10 cellular contexts compared by ENCODE assay signal in the genomic region with DNA sequence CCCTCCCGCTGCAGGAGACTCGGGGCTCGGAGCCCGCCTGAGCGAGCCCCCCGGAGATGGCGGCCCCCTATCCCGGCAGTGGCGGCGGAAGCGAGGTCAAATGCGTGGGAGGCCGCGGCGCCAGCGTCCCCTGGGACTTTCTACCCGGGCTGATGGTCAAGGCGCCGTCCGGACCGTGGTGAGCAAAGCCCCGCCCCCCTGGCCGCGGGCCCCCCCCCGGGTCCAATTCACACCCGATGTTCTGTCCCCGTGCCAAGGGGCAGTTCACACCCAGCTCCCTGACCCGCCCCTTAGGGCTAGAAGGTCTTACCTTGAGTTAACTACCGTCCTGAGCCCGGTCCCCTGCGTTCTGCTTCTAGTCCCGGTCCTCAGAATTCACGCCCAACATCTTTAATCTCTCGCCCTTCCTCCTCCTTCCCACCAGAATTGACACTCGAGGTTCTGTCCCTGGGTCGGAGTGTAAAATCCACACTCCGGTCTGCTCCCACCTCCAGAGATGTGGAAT. TPM values are rescaled to one million over a fixed set of nuclear protein-coding genes. Genes with fewer than 3 reads are reported as not detected.
DNase-seq lines count a peak whose midpoint lies in the region; ATAC-seq and TF ChIP-seq lines count a peak whose summit lies in the region.
"Had no signal": no experiment of that assay in that cellular context is flagged by ENCODE, and none has a peak within 500 bp of the region (broad histone marks: within the 10 kb centered on the region; RNA-seq: fewer than 3 reads in every experiment).

No MANE protein-coding gene starts in this region.

- H3K27me3 Mint-ChIP-seq in T-helper 2 cell treated with Interferon-gamma antibody and Interleukin-4, amounts not matched to agents 5 μg/mL and 100 μg/mL, for 36 hours (ENCODE audit: low read depth), result peaks cover 61% of the 10 kb centered on the region
- peaks cover 30% of the 10 kb centered on the region for H3K27me3 Mint-ChIP-seq in activated B cell treated with CpG ODN at 0.5 μM for 24 hours

- H3K4me1 ChIP-seq in iPS DF 6.9 (ENCODE audit: control insufficient read depth, insufficient read depth, low read length), result peaks cover 3% of the 10 kb centered on the region; the same call in 1 of the 2 replicates
- peaks cover 24 to 39% (median 32%) of the 10 kb centered on the region in 4 donors for H3K4me1 ChIP-seq in stomach

- no peaks in the 10 kb centered on the region for H3K36me3 Mint-ChIP-seq in T-helper 2 cell treated with Interferon-gamma antibody and Interleukin-4, amounts not matched to agents 5 μg/mL and 100 μg/mL, for 36 hours (ENCODE audit: low read depth)
- H3K36me3 Mint-ChIP-seq in activated B cell treated with CpG ODN at 0.5 μM for 24 hours (ENCODE audit: low read depth), result no peaks in the 10 kb centered on the region

- H3K27me3 ChIP-seq in iPS DF 6.9 (ENCODE audit: control insufficient read depth, insufficient read depth, low read length) (peaks cover 29% of the 10 kb centered on the region), stomach (peaks cover 22 to 77% (median 67%) of the 10 kb centered on the region in 3 donors)

- peak overlapping the region; percentile 49; the same call in 1 of the 2 replicates for H3K4me3 ChIP-seq in iPS DF 6.9 (ENCODE audit: low read length)
- H3K4me3 ChIP-seq in stomach, result peak overlapping the region in 3 of 4 donors; percentile 29 to 41 (median 35)

- H3K4me3 Mint-ChIP-seq in T-helper 2 cell treated with Interferon-gamma antibody and Interleukin-4, amounts not matched to agents 5 μg/mL and 100 μg/mL, for 36 hours, result peak overlapping the region; percentile 34
- peak overlapping the region; percentile 57 for H3K4me3 Mint-ChIP-seq in activated B cell treated with CpG ODN at 0.5 μM for 24 hours
- H3K4me3 Mint-ChIP-seq: activated CD4-positive, alpha-beta T cell treated with anti-CD3 and anti-CD28 coated beads, Interleukin-2, amount 10 ng/mL, durations not matched to agents 7 days and 5 days had no signal

- H3K9me3 ChIP-seq in iPS DF 6.9 (ENCODE audit: control insufficient read depth, insufficient read depth, low read length), result no peaks in the 10 kb centered on the region
- no peaks in the 10 kb centered on the region for H3K9me3 ChIP-seq in stomach

- no peak for ATAC-seq in activated B cell treated with CpG ODN at 0.5 μM for 24 hours (ENCODE audit: low read depth)
- no peak for ATAC-seq in GM19035 (IDR thresholded peaks at IDR 0.05; ENCODE audit: unreplicated experiment)
- ATAC-seq in GM21529 (IDR thresholded peaks at IDR 0.05; ENCODE audit: unreplicated experiment), result no peak

- no peak for DNase-seq in T-helper 2 cell treated with Interferon-gamma antibody and Interleukin-4, amounts not matched to agents 5 μg/mL and 100 μg/mL, for 36 hours (ENCODE audit: low spot score)
- DNase-seq in T-helper 2 cell (no peak), activated B cell treated with CpG ODN at 0.5 μM for 24 hours (no peak), iPS DF 6.9 (ENCODE audit: low read depth, low spot score) (no peak), stomach (no peak), GDM1 (lab: John Stamatoyannopoulos, UW) (no peak)
- DNase-seq: activated CD4-positive, alpha-beta T cell treated with anti-CD3 and anti-CD28 coated beads, Interleukin-2, amount 10 ng/mL, durations not matched to agents 7 days and 5 days; NCI-H1105 had no signal

- H3K27ac Mint-ChIP-seq in T-helper 2 cell treated with Interferon-gamma antibody and Interleukin-4, amounts not matched to agents 5 μg/mL and 100 μg/mL, for 36 hours, result no peak overlapping the region
- H3K27ac Mint-ChIP-seq in activated B cell treated with CpG ODN at 0.5 μM for 24 hours, result no peak overlapping the region
- H3K27ac Mint-ChIP-seq: activated CD4-positive, alpha-beta T cell treated with anti-CD3 and anti-CD28 coated beads, Interleukin-2, amount 10 ng/mL, durations not matched to agents 7 days and 5 days had no signal

- H3K9me3 Mint-ChIP-seq in T-helper 2 cell treated with Interferon-gamma antibody and Interleukin-4, amounts not matched to agents 5 μg/mL and 100 μg/mL, for 36 hours, result no peaks in the 10 kb centered on the region
- H3K9me3 Mint-ChIP-seq in activated B cell treated with CpG ODN at 0.5 μM for 24 hours, result peaks cover under 1% of the 10 kb centered on the region
- H3K9me3 Mint-ChIP-seq: activated CD4-positive, alpha-beta T cell treated with anti-CD3 and anti-CD28 coated beads, Interleukin-2, amount 10 ng/mL, durations not matched to agents 7 days and 5 days had no signal

- no peak for TF ChIP-seq EP300 in stomach (IDR thresholded peaks at IDR 0.05)

- intact Hi-C loops in activated B cell treated with CpG ODN at 0.5 μM for 24 hours (cut with micrococcal nuclease), result no loop called here
- intact Hi-C loops in stomach (cut with DNase I; ENCODE audit: low total_unique reads), result no loop called here

- TF ChIP-seq POLR2A in stomach (IDR thresholded peaks at IDR 0.05), result no peak

- H3K36me3 ChIP-seq in iPS DF 6.9 (ENCODE audit: control insufficient read depth, insufficient read depth, low read length) (no peaks in the 10 kb centered on the region), stomach (no peaks in the 10 kb centered on the region)

- WGBS in iPS DF 6.9 (ENCODE audit: insufficient coverage, insufficient read length), result no CpG with 5 or more reads among the region's 37 CpGs
- 1 to 3% (median 2%) methylated on average over 10 to 37 of the region's 37 CpGs; no CpG with 5 or more reads in 1 of the 5 donors for WGBS in stomach, 5 donors

- H3K27ac ChIP-seq in iPS DF 6.9 (ENCODE audit: low read length) (no peak overlapping the region), stomach (no peak overlapping the region)

- CTCF ChIA-PET in activated B cell treated with CpG ODN at 0.5 μM for 24 hours (lab: Charles Lee), result interaction anchor here (3.1 kb wide), 1 partner anchor 8 kb away, joined by 15 read pairs; no protein-coding TSS in a partner anchor

- POLR2A ChIA-PET in activated B cell treated with CpG ODN at 0.5 μM for 24 hours (lab: Charles Lee), result no interaction called here

- no peak for TF ChIP-seq CTCF in activated B cell treated with CpG ODN at 0.5 μM for 24 hours (IDR thresholded peaks at IDR 0.05)
- TF ChIP-seq CTCF in stomach (IDR thresholded peaks at IDR 0.05), result no peak

- H3K4me1 Mint-ChIP-seq in T-helper 2 cell treated with Interferon-gamma antibody and Interleukin-4, amounts not matched to agents 5 μg/mL and 100 μg/mL, for 36 hours (ENCODE audit: low read depth), result peaks cover 6% of the 10 kb centered on the region
- peaks cover 16% of the 10 kb centered on the region for H3K4me1 Mint-ChIP-seq in activated B cell treated with CpG ODN at 0.5 μM for 24 hours

RNA-seq across cellular contexts. Expression of gene NPAS1, which starts 1.4 kb away (rescaled TPM):
- total RNA-seq in activated B cell treated with CpG ODN at 0.5 μM for 24 hours (0.40 and 1.3 TPM in 2 replicates), stomach (1 to 10 TPM in 1 of 5 donors, under 1 TPM in 1, not detected in 3; 0.72 to 2.3 TPM)
- 1 to 10 TPM; 1.1 to 8.9 (median 1.1) TPM for polyA plus RNA-seq in stomach
- total RNA-seq: activated CD4-positive, alpha-beta T cell treated with anti-CD3 and anti-CD28 coated beads, Interleukin-2, amount 10 ng/mL, durations not matched to agents 7 days and 5 days had no signal

RNA-seq across cellular contexts. Expression of gene TMEM160, which starts 27.4 kb away (rescaled TPM):
- total RNA-seq in activated B cell treated with CpG ODN at 0.5 μM for 24 hours, result 32.0 and 32.4 TPM in 2 replicates
- total RNA-seq in stomach, result 100 to 1,000 TPM in 1 of 5 donors, 10 to 100 TPM in 2, 1 to 10 TPM in 1, not detected in 1; 7.0 to 232 (median 23.9) TPM
- 10 to 100 TPM in 2 of 3 donors, 1 to 10 TPM in 1; 5.4 to 76.1 (median 59.0) TPM for polyA plus RNA-seq in stomach
